In genomic region chr2:73926493-73927327, GRCh38 we compare ENCODE assay signal across 8 cellular contexts. TPM values are rescaled to one million over a fixed set of nuclear protein-coding genes. Genes with fewer than 3 reads are reported as not detected.
DNase-seq lines count a peak whose midpoint lies in the region; ATAC-seq, FAIRE-seq and TF ChIP-seq lines count a peak whose summit lies in the region.

Gene DGUOK (plus strand): TSS chr2:73926880. CDS start chr2:73926911, 31 bp downstream.

- ATAC-seq in HG02798 (IDR thresholded peaks at IDR 0.05; ENCODE audit: poor library complexity, unreplicated experiment) = peak; percentile 100
- peak; percentile 100 for ATAC-seq in Right ventricle myocardium superior (ENCODE audit: poor library complexity)
- peak; percentile 100 for ATAC-seq in pancreas

- FAIRE-seq in pancreas (lab: Jason Lieb, UNC) = peak; percentile 97

- no peak for TF ChIP-seq CTCF in GM12875 (IDR thresholded peaks at IDR 0.05; ENCODE audit: borderline replicate concordance, insufficient read depth, low read depth, low read length)
- TF ChIP-seq CTCF in pancreas (IDR thresholded peaks at IDR 0.05) = no peak
- TF ChIP-seq CTCF in tibial artery (IDR thresholded peaks at IDR 0.05) = no peak

- DNase-seq in NCI-H1436 (lab: John Stamatoyannopoulos, UW) = peak; percentile 98
- peak; percentile 96 for DNase-seq in T follicular helper cell (ENCODE audit: low read depth)
- DNase-seq in adipocyte (ENCODE audit: low read depth) = peak; percentile 100
- DNase-seq in Right ventricle myocardium superior = peak; percentile 98
- DNase-seq in pancreas = peak; percentile 89 to 98 (median 96)
- DNase-seq in tibial artery = peak; percentile 99

- H3K27me3 ChIP-seq in adipocyte (replicated peaks; ENCODE audit: control insufficient read depth, insufficient read depth, low read length) (peaks cover 11% of the 10 kb centered on the region), pancreas (no peaks in the 10 kb centered on the region), tibial artery (no peaks in the 10 kb centered on the region)

- H3K9me3 ChIP-seq in adipocyte (ENCODE audit: control insufficient read depth, low read length) = peaks cover 3% of the 10 kb centered on the region
- no peaks in the 10 kb centered on the region for H3K9me3 ChIP-seq in pancreas
- no peaks in the 10 kb centered on the region for H3K9me3 ChIP-seq in tibial artery

- 0 to 3% methylated on average over 50 of the region's 50 CpGs for WGBS in pancreas, 2 donors

- intact Hi-C loops in Right ventricle myocardium superior (cut with DNase I) = no loop called here
- intact Hi-C loops in pancreas (cut with DNase I) = no loop called here
- intact Hi-C loops in tibial artery (cut with DNase I; ENCODE audit: low total_unique reads) = loop anchor here (5.0 to 10.0 kb wide), 2 partner anchors 76 to 102 kb away; partner anchors contain the start of gene STAMBP

- H3K27ac ChIP-seq in pancreas = peak within 1 kb of the TSS; percentile 87 to 98 (median 96)
- peak within 1 kb of the TSS; percentile 93 to 95 for H3K27ac ChIP-seq in tibial artery

- H3K36me3 ChIP-seq in adipocyte (ENCODE audit: control insufficient read depth, insufficient read depth, low read length, severe bottlenecking) (no peaks in the 10 kb centered on the region), pancreas (no peaks in the 10 kb centered on the region), tibial artery (no peaks in the 10 kb centered on the region)

- H3K4me1 ChIP-seq in adipocyte (ENCODE audit: control insufficient read depth, insufficient read depth, low read length) (peaks cover 27% of the 10 kb centered on the region), pancreas (peaks cover 17 to 24% (median 18%) of the 10 kb centered on the region in 3 donors), tibial artery (peaks cover 0 to 48% (median 29%) of the 10 kb centered on the region in 4 donors)

- H3K4me3 ChIP-seq in GM12875 (ENCODE audit: low read depth, low read length) (peak within 1 kb of the TSS; percentile 75), adipocyte (ENCODE audit: low read length) (peak within 1 kb of the TSS; percentile 82), pancreas (peak within 1 kb of the TSS; percentile 32 to 88 (median 78)), tibial artery (peak within 1 kb of the TSS; percentile 75 to 82)

- peak within 1 kb of the TSS; percentile 88 for H3K9ac ChIP-seq in adipocyte (ENCODE audit: low read length)

RNA-seq across cellular contexts. Expression of gene DGUOK, which starts in this region (rescaled TPM):
- total RNA-seq in Right ventricle myocardium superior (17.7 TPM), pancreas (10 to 100 TPM; 13.1 to 19.3 (median 15.2) TPM)
- polyA plus RNA-seq in pancreas = 10 to 100 TPM; 30.6 to 47.0 TPM

Comparison
In these comparisons a context has a peak if more than half of its experiments do, and no peak if none do; other contexts are left out.
1. Peak in every context shown above with its lines: DNase-seq, ATAC-seq, H3K4me3 ChIP-seq and H3K27ac ChIP-seq.